1 cellular context compared by ENCODE assay signal in the genomic region with DNA sequence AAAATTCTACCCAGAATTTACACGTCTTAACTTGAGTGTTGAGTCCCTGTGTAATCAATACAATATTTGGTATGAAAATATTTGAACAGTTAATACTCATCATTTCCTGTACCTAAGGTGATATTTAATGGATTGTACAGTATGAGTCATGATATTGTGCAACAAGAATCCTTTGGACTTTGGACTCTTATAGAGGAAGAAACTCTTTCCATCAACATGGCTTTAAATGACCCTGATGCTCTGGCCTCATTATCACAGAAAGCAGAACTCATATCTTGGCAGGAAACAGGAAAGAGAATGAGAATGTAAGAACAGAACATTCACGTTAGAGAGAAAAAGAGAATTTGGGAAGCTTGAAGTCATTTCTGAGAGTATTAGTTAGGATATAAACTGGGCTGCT.
TF ChIP-seq lines count a peak whose summit lies in the region.

No MANE protein-coding gene starts in this region.

TF ChIP-seq in HepG2, 621 proteins besides CTCF, POLR2A, EP300 and RAD21 (continued from another document):
- TF ChIP-seq NFIC (IDR thresholded peaks at IDR 0.05; ENCODE audit: low read length) (peak; percentile 65; the same call in 1 of the 2 replicates), BCL6 (CRISPR knock-in tag; IDR thresholded peaks at IDR 0.05) (peak; percentile 61), MED1 (CRISPR knock-in tag; IDR thresholded peaks at IDR 0.05) (peak; percentile 37; the same call in 1 of the 2 replicates), PPARG (CRISPR knock-in tag; conservative IDR thresholded peaks at IDR 0.05) (peak; percentile 48; the same call in 1 of the 2 replicates), CEBPB (IDR thresholded peaks at IDR 0.05; ENCODE audit: borderline replicate concordance, low read depth, low read length) (peak; percentile 96), ELF3 (CRISPR knock-in tag; IDR thresholded peaks at IDR 0.05) (peak; percentile 87), ONECUT2 (CRISPR knock-in tag; IDR thresholded peaks at IDR 0.05) (no peak), NFYC (CRISPR knock-in tag; IDR thresholded peaks at IDR 0.05) (no peak), GATAD2A (CRISPR knock-in tag; IDR thresholded peaks at IDR 0.05) (peak; percentile 85), MEIS2 (CRISPR knock-in tag; IDR thresholded peaks at IDR 0.05) (no peak), ISL2 (CRISPR knock-in tag; IDR thresholded peaks at IDR 0.05) (peak; percentile 72), FOXA1 (IDR thresholded peaks at IDR 0.05) (0 out of 2 replicates have a peak, but pooled peaks have one; percentile 43), FOXA1 (CRISPR knock-in tag; IDR thresholded peaks at IDR 0.05) (peak; percentile 42; the same call in 1 of the 2 replicates), ZBTB8A (CRISPR knock-in tag; IDR thresholded peaks at IDR 0.05; ENCODE audit: borderline replicate concordance, low read depth) (no peak), SMARCC2 (IDR thresholded peaks at IDR 0.05) (0 out of 2 replicates have a peak, but pooled peaks have one; percentile 48), GATAD1 (CRISPR knock-in tag; IDR thresholded peaks at IDR 0.05) (0 out of 2 replicates have a peak, but pooled peaks have one; percentile 21), CREM (IDR thresholded peaks at IDR 0.05) (peak; percentile 57; the same call in 1 of the 2 replicates), CREM (CRISPR knock-in tag; IDR thresholded peaks at IDR 0.05) (no peak), ETV5 (CRISPR knock-in tag; IDR thresholded peaks at IDR 0.05; ENCODE audit: borderline replicate concordance) (peak; percentile 46; the same call in 1 of the 2 replicates), CREB1 (IDR thresholded peaks at IDR 0.05) (no peak), CREB1 (CRISPR knock-in tag; IDR thresholded peaks at IDR 0.05) (no peak), SMC3 (IDR thresholded peaks at IDR 0.05; ENCODE audit: low read length) (peak; percentile 13; the same call in 1 of the 2 replicates), JUN (CRISPR knock-in tag; IDR thresholded peaks at IDR 0.05) (peak; percentile 79; the same call in 1 of the 2 replicates), RCOR2 (CRISPR knock-in tag; IDR thresholded peaks at IDR 0.05) (peak; percentile 55; the same call in 1 of the 2 replicates), NR1H2 (CRISPR knock-in tag; IDR thresholded peaks at IDR 0.05; ENCODE audit: borderline replicate concordance, low read depth) (no peak), FIP1L1 (IDR thresholded peaks at IDR 0.05; ENCODE audit: borderline replicate concordance, insufficient read depth, low read depth, low read length) (no peak), NR2C2 (CRISPR knock-in tag; IDR thresholded peaks at IDR 0.05; ENCODE audit: borderline replicate concordance) (0 out of 2 replicates have a peak, but pooled peaks have one; percentile 25), TBX3 (IDR thresholded peaks at IDR 0.05; ENCODE audit: borderline replicate concordance) (peak; percentile 98), FOXO1 (CRISPR knock-in tag; IDR thresholded peaks at IDR 0.05) (peak; percentile 15; the same call in 1 of the 2 replicates), SAP130 (CRISPR knock-in tag; IDR thresholded peaks at IDR 0.05; ENCODE audit: low read depth) (peak; percentile 49)
- TF ChIP-seq, protein P1, sequence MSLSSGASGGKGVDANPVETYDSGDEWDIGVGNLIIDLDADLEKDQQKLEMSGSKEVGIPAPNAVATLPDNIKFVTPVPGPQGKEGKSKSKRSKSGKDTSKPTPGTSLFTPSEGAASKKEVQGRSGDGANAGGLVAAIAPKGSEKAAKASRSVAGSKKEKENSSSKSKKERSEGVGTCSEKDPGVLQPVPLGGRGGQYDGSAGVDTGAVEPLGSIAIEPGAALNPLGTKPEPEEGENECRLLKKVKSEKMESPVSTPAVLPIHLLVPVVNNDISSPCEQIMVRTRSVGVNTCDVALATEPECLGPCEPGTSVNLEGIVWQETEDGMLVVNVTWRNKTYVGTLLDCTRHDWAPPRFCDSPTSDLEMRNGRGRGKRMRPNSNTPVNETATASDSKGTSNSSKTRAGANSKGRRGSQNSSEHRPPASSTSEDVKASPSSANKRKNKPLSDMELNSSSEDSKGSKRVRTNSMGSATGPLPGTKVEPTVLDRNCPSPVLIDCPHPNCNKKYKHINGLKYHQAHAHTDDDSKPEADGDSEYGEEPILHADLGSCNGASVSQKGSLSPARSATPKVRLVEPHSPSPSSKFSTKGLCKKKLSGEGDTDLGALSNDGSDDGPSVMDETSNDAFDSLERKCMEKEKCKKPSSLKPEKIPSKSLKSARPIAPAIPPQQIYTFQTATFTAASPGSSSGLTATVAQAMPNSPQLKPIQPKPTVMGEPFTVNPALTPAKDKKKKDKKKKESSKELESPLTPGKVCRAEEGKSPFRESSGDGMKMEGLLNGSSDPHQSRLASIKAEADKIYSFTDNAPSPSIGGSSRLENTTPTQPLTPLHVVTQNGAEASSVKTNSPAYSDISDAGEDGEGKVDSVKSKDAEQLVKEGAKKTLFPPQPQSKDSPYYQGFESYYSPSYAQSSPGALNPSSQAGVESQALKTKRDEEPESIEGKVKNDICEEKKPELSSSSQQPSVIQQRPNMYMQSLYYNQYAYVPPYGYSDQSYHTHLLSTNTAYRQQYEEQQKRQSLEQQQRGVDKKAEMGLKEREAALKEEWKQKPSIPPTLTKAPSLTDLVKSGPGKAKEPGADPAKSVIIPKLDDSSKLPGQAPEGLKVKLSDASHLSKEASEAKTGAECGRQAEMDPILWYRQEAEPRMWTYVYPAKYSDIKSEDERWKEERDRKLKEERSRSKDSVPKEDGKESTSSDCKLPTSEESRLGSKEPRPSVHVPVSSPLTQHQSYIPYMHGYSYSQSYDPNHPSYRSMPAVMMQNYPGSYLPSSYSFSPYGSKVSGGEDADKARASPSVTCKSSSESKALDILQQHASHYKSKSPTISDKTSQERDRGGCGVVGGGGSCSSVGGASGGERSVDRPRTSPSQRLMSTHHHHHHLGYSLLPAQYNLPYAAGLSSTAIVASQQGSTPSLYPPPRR (CRISPR knock-in tag; IDR thresholded peaks at IDR 0.05; ENCODE audit: borderline replicate concordance): peak; percentile 90
- TF ChIP-seq, protein P2, sequence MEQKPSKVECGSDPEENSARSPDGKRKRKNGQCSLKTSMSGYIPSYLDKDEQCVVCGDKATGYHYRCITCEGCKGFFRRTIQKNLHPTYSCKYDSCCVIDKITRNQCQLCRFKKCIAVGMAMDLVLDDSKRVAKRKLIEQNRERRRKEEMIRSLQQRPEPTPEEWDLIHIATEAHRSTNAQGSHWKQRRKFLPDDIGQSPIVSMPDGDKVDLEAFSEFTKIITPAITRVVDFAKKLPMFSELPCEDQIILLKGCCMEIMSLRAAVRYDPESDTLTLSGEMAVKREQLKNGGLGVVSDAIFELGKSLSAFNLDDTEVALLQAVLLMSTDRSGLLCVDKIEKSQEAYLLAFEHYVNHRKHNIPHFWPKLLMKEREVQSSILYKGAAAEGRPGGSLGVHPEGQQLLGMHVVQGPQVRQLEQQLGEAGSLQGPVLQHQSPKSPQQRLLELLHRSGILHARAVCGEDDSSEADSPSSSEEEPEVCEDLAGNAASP (CRISPR knock-in tag; IDR thresholded peaks at IDR 0.05; ENCODE audit: borderline replicate concordance): peak; percentile 59; the same call in 1 of the 2 replicates
- TF ChIP-seq, protein P3, sequence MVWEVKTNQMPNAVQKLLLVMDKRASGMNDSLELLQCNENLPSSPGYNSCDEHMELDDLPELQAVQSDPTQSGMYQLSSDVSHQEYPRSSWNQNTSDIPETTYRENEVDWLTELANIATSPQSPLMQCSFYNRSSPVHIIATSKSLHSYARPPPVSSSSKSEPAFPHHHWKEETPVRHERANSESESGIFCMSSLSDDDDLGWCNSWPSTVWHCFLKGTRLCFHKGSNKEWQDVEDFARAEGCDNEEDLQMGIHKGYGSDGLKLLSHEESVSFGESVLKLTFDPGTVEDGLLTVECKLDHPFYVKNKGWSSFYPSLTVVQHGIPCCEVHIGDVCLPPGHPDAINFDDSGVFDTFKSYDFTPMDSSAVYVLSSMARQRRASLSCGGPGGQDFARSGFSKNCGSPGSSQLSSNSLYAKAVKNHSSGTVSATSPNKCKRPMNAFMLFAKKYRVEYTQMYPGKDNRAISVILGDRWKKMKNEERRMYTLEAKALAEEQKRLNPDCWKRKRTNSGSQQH (CRISPR knock-in tag; IDR thresholded peaks at IDR 0.05; ENCODE audit: low read depth): no peak
- TF ChIP-seq, protein P4, sequence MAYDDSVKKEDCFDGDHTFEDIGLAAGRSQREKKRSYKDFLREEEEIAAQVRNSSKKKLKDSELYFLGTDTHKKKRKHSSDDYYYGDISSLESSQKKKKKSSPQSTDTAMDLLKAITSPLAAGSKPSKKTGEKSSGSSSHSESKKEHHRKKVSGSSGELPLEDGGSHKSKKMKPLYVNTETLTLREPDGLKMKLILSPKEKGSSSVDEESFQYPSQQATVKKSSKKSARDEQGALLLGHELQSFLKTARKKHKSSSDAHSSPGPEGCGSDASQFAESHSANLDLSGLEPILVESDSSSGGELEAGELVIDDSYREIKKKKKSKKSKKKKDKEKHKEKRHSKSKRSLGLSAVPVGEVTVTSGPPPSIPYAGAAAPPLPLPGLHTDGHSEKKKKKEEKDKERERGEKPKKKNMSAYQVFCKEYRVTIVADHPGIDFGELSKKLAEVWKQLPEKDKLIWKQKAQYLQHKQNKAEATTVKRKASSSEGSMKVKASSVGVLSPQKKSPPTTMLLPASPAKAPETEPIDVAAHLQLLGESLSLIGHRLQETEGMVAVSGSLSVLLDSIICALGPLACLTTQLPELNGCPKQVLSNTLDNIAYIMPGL (CRISPR knock-in tag; IDR thresholded peaks at IDR 0.05; ENCODE audit: borderline replicate concordance in 1 of 2, low read depth in 1 of 2): 0 out of 4 replicates have a peak, but pooled peaks of 1 of the 2 experiments have one; percentile 33
TF ChIP-seq in HepG2: peak in this region for 72.
